Comparison of ENCODE assay signal across 25 cellular contexts in the genomic region with DNA sequence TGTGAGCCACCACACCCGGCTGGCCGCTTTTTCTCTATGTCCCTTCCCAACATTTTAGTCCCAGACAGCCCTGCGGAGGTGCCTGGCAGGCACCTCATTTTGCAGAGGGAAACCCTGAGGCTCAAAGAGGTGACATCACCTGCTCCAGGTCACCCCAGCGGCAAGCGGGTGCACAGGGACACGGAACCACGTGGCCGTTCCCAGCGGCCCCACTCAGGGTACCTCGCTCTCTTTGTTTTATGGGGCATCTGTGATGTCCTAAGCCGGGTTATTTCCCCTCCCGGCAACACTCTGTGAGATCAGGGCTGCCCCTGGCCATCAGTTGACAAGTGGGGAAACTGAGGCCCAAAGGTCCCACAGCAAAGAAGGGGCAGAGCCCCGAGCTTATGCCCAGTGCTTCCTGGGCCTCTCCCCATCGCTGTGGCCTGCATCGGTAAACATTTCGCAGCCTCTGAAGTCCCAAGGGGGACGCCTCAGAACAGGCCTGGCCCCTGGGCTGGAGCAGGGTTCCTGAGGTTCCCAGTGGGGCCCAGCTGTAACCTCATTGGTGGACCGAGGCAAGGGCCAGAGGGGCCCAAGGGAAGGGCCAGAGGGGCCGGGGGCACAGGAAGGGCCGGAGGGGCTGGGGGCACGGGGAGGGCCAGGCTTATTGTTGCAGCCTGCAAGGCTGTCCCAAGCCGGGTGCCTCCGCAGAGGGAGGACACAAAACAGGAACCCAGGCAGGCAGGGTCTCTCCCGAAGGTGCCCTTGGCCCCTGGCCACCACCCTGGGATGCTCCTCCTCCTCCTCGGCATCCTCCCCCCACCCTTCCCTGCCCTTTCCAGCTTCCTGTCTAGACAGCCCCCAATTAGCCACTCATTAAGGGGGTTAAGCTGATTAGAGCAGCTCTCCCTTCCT. TPM values are rescaled to one million over a fixed set of nuclear protein-coding genes. Genes with fewer than 3 reads are reported as not detected.
DNase-seq lines count a peak whose midpoint lies in the region; ATAC-seq and TF ChIP-seq lines count a peak whose summit lies in the region.
"Had no signal": no experiment of that assay in that cellular context is flagged by ENCODE, and none has a peak within 500 bp of the region (broad histone marks: within the 10 kb centered on the region; RNA-seq: fewer than 3 reads in every experiment).

No MANE protein-coding gene starts in this region.

- H3K4me3 ChIP-seq in A673 (ENCODE audit: low read depth, low read length, poor library complexity, severe bottlenecking) = no peak overlapping the region
- no peak overlapping the region for H3K4me3 ChIP-seq in endodermal cell (ENCODE audit: low read length)
- no peak overlapping the region for H3K4me3 ChIP-seq in gastrocnemius medialis
- H3K4me3 ChIP-seq: breast epithelium, right lobe of liver had no signal

- no peak for TF ChIP-seq POLR2A in gastrocnemius medialis (IDR thresholded peaks at IDR 0.05)

- intact Hi-C loops in A673 (cut with micrococcal nuclease; ENCODE audit: unreplicated experiment) = no loop called here
- intact Hi-C loops in gastrocnemius medialis (cut with DNase I; ENCODE audit: low total_unique reads) = no loop called here

- peak overlapping the region; percentile 23 for H3K27ac ChIP-seq in A673 (ENCODE audit: low read depth, low read length, poor library complexity, severe bottlenecking)
- H3K27ac ChIP-seq in endodermal cell (ENCODE audit: low read depth, low read length) = no peak overlapping the region
- H3K27ac ChIP-seq in gastrocnemius medialis = peak overlapping the region; percentile 76 to 89 (median 85)
- H3K27ac ChIP-seq: right lobe of liver had no signal

- H3K27ac Mint-ChIP-seq in endodermal cell = no peak overlapping the region
- H3K27ac Mint-ChIP-seq in endothelial cell (ENCODE audit: unreplicated experiment) = no peak overlapping the region
- H3K27ac Mint-ChIP-seq: activated naive CD8-positive, alpha-beta T cell treated with anti-CD3 and anti-CD28 coated beads, Interleukin-2, amount 10 ng/mL, durations not matched to agents 7 days and 5 days; CD4-positive, CD25-positive, alpha-beta regulatory T cell; stimulated activated naive CD8-positive, alpha-beta T cell treated with anti-CD3 and anti-CD28 coated beads, Interleukin-15, amount 100 ng/mL, for 72 hours had no signal

- no peak for DNase-seq in A673 (ENCODE audit: low spot score)
- DNase-seq in NCI-H82 (lab: John Stamatoyannopoulos, UW) = peak; percentile 92
- DNase-seq in endodermal cell = peak; percentile 62
- no peak for DNase-seq in gastrocnemius medialis
- DNase-seq in stimulated activated naive CD4-positive, alpha-beta T cell (lab: John Stamatoyannopoulos, UW) = no peak
- DNase-seq in DMS 273 treated with DMSO at 0.1 percent for 48 hours (lab: John Stamatoyannopoulos, UW) = no peak
- DNase-seq in amniotic stem cell (lab: John Stamatoyannopoulos, UW) = no peak
- DNase-seq in endothelial cell (ENCODE audit: low spot score) = no peak
- DNase-seq: activated CD4-positive, alpha-beta T cell treated with anti-CD3 and anti-CD28 coated beads for 4 hours; activated naive CD8-positive, alpha-beta T cell treated with anti-CD3 and anti-CD28 coated beads, Interleukin-2, amount 10 ng/mL, durations not matched to agents 7 days and 5 days; CD4-positive, CD25-positive, alpha-beta regulatory T cell; dermis blood vessel endothelial cell; NCI-H1694 treated with DMSO at 0.1 percent for 48 hours; NCI-H2227 treated with DMSO at 0.1 percent for 48 hours; NK-92 treated with Interleukin-12 subunit alpha and Interleukin-12 subunit beta, amount 100 ng/mL, for 24 hours; right lobe of liver; RPMI8226; stimulated activated CD4-positive, alpha-beta T cell treated with anti-CD3 and anti-CD28 coated beads, Interleukin-1b, Interleukin-23, amount 100 ng/mL, for 48 hours; stimulated activated naive CD8-positive, alpha-beta T cell treated with anti-CD3 and anti-CD28 coated beads, Interleukin-15, amount 100 ng/mL, for 72 hours had no signal

- no peak overlapping the region for H3K9ac ChIP-seq in endodermal cell (ENCODE audit: extremely low read depth, low read length, poor library complexity, severe bottlenecking)

- H3K4me1 ChIP-seq in A673 (ENCODE audit: insufficient read depth, low read length, poor library complexity, severe bottlenecking) (peaks cover 6% of the 10 kb centered on the region), endodermal cell (ENCODE audit: control insufficient read depth, insufficient read depth, low read length) (no peaks in the 10 kb centered on the region), gastrocnemius medialis (peaks cover 51 to 53% of the 10 kb centered on the region in 2 donors)
- H3K4me1 ChIP-seq: breast epithelium had no signal

- H3K9me3 ChIP-seq in A673 (ENCODE audit: low read depth, low read length, poor library complexity, severe bottlenecking) (no peaks in the 10 kb centered on the region), endodermal cell (ENCODE audit: control insufficient read depth, low read length) (no peaks in the 10 kb centered on the region), gastrocnemius medialis (no peaks in the 10 kb centered on the region)
- H3K9me3 ChIP-seq: breast epithelium, right lobe of liver had no signal

- POLR2A ChIA-PET in A673 (lab: Charles Lee; ENCODE audit: low non-redundant PET) = no interaction called here

- TF ChIP-seq CTCF in A673 (conservative IDR thresholded peaks at IDR 0.05; ENCODE audit: low read depth, low read length) (no peak), endodermal cell (conservative IDR thresholded peaks at IDR 0.05) (no peak), gastrocnemius medialis (IDR thresholded peaks at IDR 0.05 in 4 of 5, conservative IDR thresholded peaks at IDR 0.05 in 1 of 5) (no peak), endothelial cell (IDR thresholded peaks at IDR 0.05; ENCODE audit: unreplicated experiment) (no peak)

- ATAC-seq in gastrocnemius medialis = no peak
- ATAC-seq: right lobe of liver; stimulated activated naive CD8-positive, alpha-beta T cell treated with anti-CD3 and anti-CD28 coated beads, Interleukin-15, amount 100 ng/mL, for 72 hours had no signal

- H3K36me3 ChIP-seq in A673 (ENCODE audit: insufficient read depth, low read length, poor library complexity, severe bottlenecking) (peaks cover 44% of the 10 kb centered on the region), endodermal cell (ENCODE audit: control insufficient read depth, insufficient read depth, low read length) (no peaks in the 10 kb centered on the region), gastrocnemius medialis (peaks cover 0 to 30% of the 10 kb centered on the region in 2 donors)
- H3K36me3 ChIP-seq: breast epithelium had no signal

- CTCF ChIA-PET in A673 (lab: Charles Lee) = interaction anchor here (1.0 kb wide), 1 partner anchor 103 kb away, joined by 4 read pairs; no protein-coding TSS in a partner anchor

- no peaks in the 10 kb centered on the region for H3K27me3 ChIP-seq in A673 (replicated peaks; ENCODE audit: insufficient read depth, low read depth, low read length, poor library complexity)
- H3K27me3 ChIP-seq in endodermal cell (ENCODE audit: control insufficient read depth, insufficient read depth, low read length, poor library complexity, severe bottlenecking) = no peaks in the 10 kb centered on the region
- H3K27me3 ChIP-seq in gastrocnemius medialis = no peaks in the 10 kb centered on the region
- H3K27me3 ChIP-seq: breast epithelium, right lobe of liver had no signal

- H3K4me3 Mint-ChIP-seq in endodermal cell (no peak overlapping the region), endothelial cell (ENCODE audit: unreplicated experiment) (no peak overlapping the region)
- H3K4me3 Mint-ChIP-seq: activated naive CD8-positive, alpha-beta T cell treated with anti-CD3 and anti-CD28 coated beads, Interleukin-2, amount 10 ng/mL, durations not matched to agents 7 days and 5 days; CD4-positive, CD25-positive, alpha-beta regulatory T cell; stimulated activated naive CD8-positive, alpha-beta T cell treated with anti-CD3 and anti-CD28 coated beads, Interleukin-15, amount 100 ng/mL, for 72 hours had no signal

- H3K9me3 Mint-ChIP-seq in endodermal cell (no peaks in the 10 kb centered on the region), endothelial cell (ENCODE audit: unreplicated experiment) (no peaks in the 10 kb centered on the region)
- H3K9me3 Mint-ChIP-seq: activated naive CD8-positive, alpha-beta T cell treated with anti-CD3 and anti-CD28 coated beads, Interleukin-2, amount 10 ng/mL, durations not matched to agents 7 days and 5 days; stimulated activated naive CD8-positive, alpha-beta T cell treated with anti-CD3 and anti-CD28 coated beads, Interleukin-15, amount 100 ng/mL, for 72 hours had no signal

- H3K27me3 Mint-ChIP-seq in endodermal cell (ENCODE audit: insufficient read depth) (no peaks in the 10 kb centered on the region), endothelial cell (ENCODE audit: unreplicated experiment) (peaks cover 4% of the 10 kb centered on the region)
- H3K27me3 Mint-ChIP-seq: activated naive CD8-positive, alpha-beta T cell treated with anti-CD3 and anti-CD28 coated beads, Interleukin-2, amount 10 ng/mL, durations not matched to agents 7 days and 5 days; CD4-positive, CD25-positive, alpha-beta regulatory T cell; stimulated activated naive CD8-positive, alpha-beta T cell treated with anti-CD3 and anti-CD28 coated beads, Interleukin-15, amount 100 ng/mL, for 72 hours had no signal

- WGBS in endodermal cell (ENCODE audit: insufficient coverage in 1 of 2, insufficient read length in 1 of 2), 2 experiments = 86 to 87% methylated on average over 15 to 25 of the region's 25 CpGs

- H3K4me1 Mint-ChIP-seq in endodermal cell = peaks cover 10% of the 10 kb centered on the region
- H3K4me1 Mint-ChIP-seq in endothelial cell (ENCODE audit: unreplicated experiment) = peaks cover 11% of the 10 kb centered on the region

- no TSS peak for BruUV-seq in A673 (replicated peaks; lab: Mats Ljungman, UMichigan)

- H3K36me3 Mint-ChIP-seq in endodermal cell (ENCODE audit: low read depth) = peaks cover 2% of the 10 kb centered on the region
- H3K36me3 Mint-ChIP-seq in endothelial cell (ENCODE audit: low read depth, unreplicated experiment) = no peaks in the 10 kb centered on the region
- H3K36me3 Mint-ChIP-seq: CD4-positive, CD25-positive, alpha-beta regulatory T cell had no signal

- in situ Hi-C loops in gastrocnemius medialis (cut with MboI; ENCODE audit: low sequenced_read_pairs in 4 of 4) = no loop called here

RNA-seq across cellular contexts. Expression of a gene that starts 39.0 kb away (rescaled TPM):
- total RNA-seq in A673 (2021) = not detected in 2 replicates
- total RNA-seq in endodermal cell = not detected
- 1.4 TPM for polyA plus RNA-seq in endodermal cell (2013, experiment 1 of 2)
- polyA plus RNA-seq in endodermal cell (2013, experiment 2 of 2) = 1.5 TPM
- total RNA-seq in gastrocnemius medialis = not detected
- total RNA-seq in endothelial cell (ENCODE audit: unreplicated experiment) = not detected
- total RNA-seq: Daoy, dermis blood vessel endothelial cell, glomerular endothelial cell, M059J had no signal
- polyA plus RNA-seq: CD4-positive, CD25-positive, alpha-beta regulatory T cell had no signal

RNA-seq across cellular contexts. Expression of a gene that starts 41.9 kb away (rescaled TPM):
- total RNA-seq in A673 (2021) (not detected in 2 replicates), endodermal cell (not detected), gastrocnemius medialis (not detected), endothelial cell (ENCODE audit: unreplicated experiment) (not detected)
- polyA plus RNA-seq in endodermal cell (2013, experiment 1 of 2) = not detected
- not detected for polyA plus RNA-seq in endodermal cell (2013, experiment 2 of 2)
- total RNA-seq: activated naive CD8-positive, alpha-beta T cell treated with anti-CD3 and anti-CD28 coated beads, Interleukin-2, amount 10 ng/mL, durations not matched to agents 7 days and 5 days; breast epithelium; CD4-positive, CD25-positive, alpha-beta regulatory T cell; Daoy; dermis blood vessel endothelial cell; glomerular endothelial cell; liver; M059J; right lobe of liver had no signal
- polyA plus RNA-seq: CD4-positive, CD25-positive, alpha-beta regulatory T cell; esophagus; liver had no signal

RNA-seq across cellular contexts. Expression of a gene that starts 59.1 kb away (rescaled TPM):
- total RNA-seq in A673 (2021) (19.0 and 22.3 TPM in 2 replicates), endodermal cell (10 to 100 TPM; 13.4 to 14.3 TPM), gastrocnemius medialis (10 to 100 TPM; 15.3 to 59.5 (median 42.8) TPM), endothelial cell (ENCODE audit: unreplicated experiment) (8.7 TPM)
- 7.8 TPM for polyA plus RNA-seq in endodermal cell (2013, experiment 1 of 2)
- 7.8 TPM for polyA plus RNA-seq in endodermal cell (2013, experiment 2 of 2)

Comparison
In these comparisons a context has a peak if more than half of its experiments do, and no peak if none do; other contexts are left out.
1. DNase-seq: peak in NCI-H82 (single experiment) and endodermal cell (single experiment); none in A673 (single experiment), gastrocnemius medialis (0 of 2), stimulated activated naive CD4-positive, alpha-beta T cell (0 of 6), DMS 273 treated with DMSO at 0.1 percent for 48 hours (single experiment), amniotic stem cell (single experiment) and endothelial cell (single experiment).